Comparison of ENCODE assay signal across 20 cellular contexts in the genomic region with DNA sequence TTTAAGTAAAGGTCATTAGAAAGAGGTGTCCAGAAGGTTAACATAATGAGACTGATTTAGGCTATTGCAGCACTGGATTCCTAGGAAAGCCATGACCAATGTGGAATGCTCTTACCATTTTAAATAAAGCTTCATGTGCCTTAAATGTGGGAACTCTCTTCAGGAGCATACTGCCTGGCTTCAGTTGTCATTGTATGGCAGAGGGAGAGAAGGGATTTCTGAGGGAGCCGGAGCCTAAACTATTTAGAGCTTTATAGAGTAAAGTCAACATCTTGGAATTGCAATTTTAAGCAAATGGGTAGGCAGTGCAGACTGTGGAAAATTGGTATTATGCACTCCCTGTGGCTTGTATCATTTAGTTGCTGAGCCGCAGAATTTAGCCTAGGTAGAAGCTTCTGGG.
DNase-seq lines count a peak whose midpoint lies in the region; ATAC-seq and TF ChIP-seq lines count a peak whose summit lies in the region.
"Had no signal": no experiment of that assay in that cellular context is flagged by ENCODE, and none has a peak within 500 bp of the region (broad histone marks: within the 10 kb centered on the region; RNA-seq: fewer than 3 reads in every experiment).

No MANE protein-coding gene starts in this region.

- H3K27me3 Mint-ChIP-seq in endodermal cell (ENCODE audit: insufficient read depth), result no peaks in the 10 kb centered on the region
- no peaks in the 10 kb centered on the region for H3K27me3 Mint-ChIP-seq in activated T-cell treated with anti-CD3 and anti-CD28 coated beads, Interleukin-2, amount 50 U/mL, for 4 hours (ENCODE audit: low read depth)
- no peaks in the 10 kb centered on the region for H3K27me3 Mint-ChIP-seq in activated CD4-positive, alpha-beta T cell treated with anti-CD3 and anti-CD28 coated beads, Interleukin-2, amount 10 ng/mL, durations not matched to agents 7 days and 5 days
- H3K27me3 Mint-ChIP-seq: B cell; CD4-positive, alpha-beta T cell; CD8-positive, alpha-beta memory T cell had no signal

- no peaks in the 10 kb centered on the region for H3K4me1 Mint-ChIP-seq in endodermal cell
- no peaks in the 10 kb centered on the region for H3K4me1 Mint-ChIP-seq in activated T-cell treated with anti-CD3 and anti-CD28 coated beads, Interleukin-2, amount 50 U/mL, for 4 hours (ENCODE audit: low read depth)
- H3K4me1 Mint-ChIP-seq in activated CD4-positive, alpha-beta T cell treated with anti-CD3 and anti-CD28 coated beads, Interleukin-2, amount 10 ng/mL, durations not matched to agents 7 days and 5 days, result no peaks in the 10 kb centered on the region
- H3K4me1 Mint-ChIP-seq: B cell; CD14-positive monocyte; CD8-positive, alpha-beta memory T cell had no signal

- H3K4me3 Mint-ChIP-seq in endodermal cell, result no peak overlapping the region
- H3K4me3 Mint-ChIP-seq in activated T-cell treated with anti-CD3 and anti-CD28 coated beads, Interleukin-2, amount 50 U/mL, for 4 hours, result no peak overlapping the region
- H3K4me3 Mint-ChIP-seq in activated CD4-positive, alpha-beta T cell treated with anti-CD3 and anti-CD28 coated beads, Interleukin-2, amount 10 ng/mL, durations not matched to agents 7 days and 5 days, result no peak overlapping the region
- H3K4me3 Mint-ChIP-seq: B cell; CD14-positive monocyte; CD4-positive, alpha-beta T cell; CD8-positive, alpha-beta memory T cell; HFFc6 had no signal

- no peaks in the 10 kb centered on the region for H3K27me3 ChIP-seq in adipocyte (replicated peaks; ENCODE audit: control insufficient read depth, insufficient read depth, low read length)
- no peaks in the 10 kb centered on the region for H3K27me3 ChIP-seq in endodermal cell (ENCODE audit: control insufficient read depth, insufficient read depth, low read length, poor library complexity, severe bottlenecking)
- H3K27me3 ChIP-seq: BLaER1 had no signal

- ATAC-seq in activated T-cell treated with anti-CD3 and anti-CD28 coated beads, Interleukin-2, amount 50 U/mL, for 4 hours, result no peak
- no peak for ATAC-seq in GM21367 (IDR thresholded peaks at IDR 0.05; ENCODE audit: unreplicated experiment)
- no peak for ATAC-seq in HG03175 (IDR thresholded peaks at IDR 0.05; ENCODE audit: unreplicated experiment)

- H3K9me3 Mint-ChIP-seq in endodermal cell, result peaks cover 9% of the 10 kb centered on the region
- peaks cover 9% of the 10 kb centered on the region for H3K9me3 Mint-ChIP-seq in activated T-cell treated with anti-CD3 and anti-CD28 coated beads, Interleukin-2, amount 50 U/mL, for 4 hours
- peaks cover 13% of the 10 kb centered on the region for H3K9me3 Mint-ChIP-seq in activated CD4-positive, alpha-beta T cell treated with anti-CD3 and anti-CD28 coated beads, Interleukin-2, amount 10 ng/mL, durations not matched to agents 7 days and 5 days

- no peak for TF ChIP-seq CTCF in endodermal cell (conservative IDR thresholded peaks at IDR 0.05)

- H3K36me3 Mint-ChIP-seq in endodermal cell (ENCODE audit: low read depth), result no peaks in the 10 kb centered on the region
- no peaks in the 10 kb centered on the region for H3K36me3 Mint-ChIP-seq in activated T-cell treated with anti-CD3 and anti-CD28 coated beads, Interleukin-2, amount 50 U/mL, for 4 hours (ENCODE audit: insufficient read depth)
- no peaks in the 10 kb centered on the region for H3K36me3 Mint-ChIP-seq in activated CD4-positive, alpha-beta T cell treated with anti-CD3 and anti-CD28 coated beads, Interleukin-2, amount 10 ng/mL, durations not matched to agents 7 days and 5 days (ENCODE audit: low read depth)
- H3K36me3 Mint-ChIP-seq: CD14-positive monocyte; CD8-positive, alpha-beta memory T cell had no signal

- DNase-seq in EH (ENCODE audit: low read depth) (peak; percentile 21), adipocyte (ENCODE audit: low read depth) (peak; percentile 33), ecto neural progenitor cell (ENCODE audit: low spot score) (peak; percentile 45), endodermal cell (no peak)
- DNase-seq in activated T-cell treated with anti-CD3 and anti-CD28 coated beads, Interleukin-2, amount 50 U/mL, for 4 hours, result no peak
- DNase-seq in activated CD4-positive, alpha-beta T cell treated with anti-CD3 and anti-CD28 coated beads, Interleukin-2, amount 10 ng/mL, durations not matched to agents 7 days and 5 days, result no peak
- DNase-seq: CD4-positive, alpha-beta T cell; CD8-positive, alpha-beta memory T cell; DMS 273 treated with DMSO at 0.1 percent for 48 hours; DMS79; GF-D8; GM23248; HFFc6 had no signal

- WGBS in endodermal cell (ENCODE audit: insufficient coverage in 1 of 2, insufficient read length in 1 of 2), 2 experiments, result 91 to 100% methylated on average over 1 to 2 of the region's 2 CpGs

- H3K27ac ChIP-seq in endodermal cell (ENCODE audit: low read depth, low read length), result peak overlapping the region; percentile 21
- H3K27ac ChIP-seq: 22Rv1, BLaER1, GM23248 had no signal

- CTCF ChIA-PET in activated CD4-positive, alpha-beta T cell treated with anti-CD3 and anti-CD28 coated beads, Interleukin-2, amount 10 ng/mL, durations not matched to agents 7 days and 5 days (lab: Charles Lee), result no interaction called here

- no peak overlapping the region for H3K27ac Mint-ChIP-seq in endodermal cell
- no peak overlapping the region for H3K27ac Mint-ChIP-seq in activated CD4-positive, alpha-beta T cell treated with anti-CD3 and anti-CD28 coated beads, Interleukin-2, amount 10 ng/mL, durations not matched to agents 7 days and 5 days
- H3K27ac Mint-ChIP-seq: B cell; CD14-positive monocyte; CD4-positive, alpha-beta T cell; CD8-positive, alpha-beta memory T cell; HFFc6 had no signal

- H3K4me3 ChIP-seq in adipocyte (ENCODE audit: low read length), result no peak overlapping the region
- no peak overlapping the region for H3K4me3 ChIP-seq in endodermal cell (ENCODE audit: low read length)
- H3K4me3 ChIP-seq: BLaER1, GM23248, HAP-1 had no signal

- no peak overlapping the region for H3K9ac ChIP-seq in adipocyte (ENCODE audit: low read length)
- no peak overlapping the region for H3K9ac ChIP-seq in endodermal cell (ENCODE audit: extremely low read depth, low read length, poor library complexity, severe bottlenecking)
- H3K9ac ChIP-seq: BLaER1, GM23248 had no signal

- POLR2A ChIA-PET in activated CD4-positive, alpha-beta T cell treated with anti-CD3 and anti-CD28 coated beads, Interleukin-2, amount 10 ng/mL, durations not matched to agents 7 days and 5 days (lab: Charles Lee), result no interaction called here

- no peaks in the 10 kb centered on the region for H3K36me3 ChIP-seq in adipocyte (ENCODE audit: control insufficient read depth, insufficient read depth, low read length, severe bottlenecking)
- H3K36me3 ChIP-seq in endodermal cell (ENCODE audit: control insufficient read depth, insufficient read depth, low read length), result no peaks in the 10 kb centered on the region
- H3K36me3 ChIP-seq: BLaER1, HAP-1 had no signal

- H3K4me1 ChIP-seq in adipocyte (ENCODE audit: control insufficient read depth, insufficient read depth, low read length) (no peaks in the 10 kb centered on the region), endodermal cell (ENCODE audit: control insufficient read depth, insufficient read depth, low read length) (no peaks in the 10 kb centered on the region)
- H3K4me1 ChIP-seq: BLaER1, HAP-1 had no signal

- no peaks in the 10 kb centered on the region for H3K9me3 ChIP-seq in adipocyte (ENCODE audit: control insufficient read depth, low read length)
- peaks cover 3% of the 10 kb centered on the region for H3K9me3 ChIP-seq in endodermal cell (ENCODE audit: control insufficient read depth, low read length)
- H3K9me3 ChIP-seq: BLaER1, HAP-1 had no signal

Comparison
In these comparisons a context has a peak if more than half of its experiments do, and no peak if none do; other contexts are left out.
1. DNase-seq: peak in EH (single experiment), adipocyte (single experiment) and ecto neural progenitor cell (single experiment); none in endodermal cell (single experiment), activated T-cell treated with anti-CD3 and anti-CD28 coated beads, Interleukin-2, amount 50 U/mL, for 4 hours (single experiment) and activated CD4-positive, alpha-beta T cell treated with anti-CD3 and anti-CD28 coated beads, Interleukin-2, amount 10 ng/mL, durations not matched to agents 7 days and 5 days (single experiment).